Comparison of ENCODE assay signal across 8 cellular contexts in the genomic region with DNA sequence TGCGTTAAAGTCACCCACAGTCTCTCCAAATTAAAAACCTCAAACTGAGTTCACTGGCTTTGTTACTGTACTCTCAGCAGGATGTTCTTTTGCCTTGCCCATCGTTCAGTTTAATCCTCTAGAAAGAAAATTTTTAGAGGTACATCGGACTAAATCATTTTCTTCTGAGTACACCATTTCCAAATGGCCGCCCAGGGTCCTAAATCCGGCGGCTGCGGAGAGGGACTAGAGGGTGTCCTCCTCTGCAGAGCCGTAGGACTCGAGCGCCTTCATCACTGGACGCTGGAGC. TPM values are rescaled to one million over a fixed set of nuclear protein-coding genes. Genes with fewer than 3 reads are reported as not detected.
DNase-seq lines count a peak whose midpoint lies in the region; ATAC-seq and TF ChIP-seq lines count a peak whose summit lies in the region.

No MANE protein-coding gene starts in this region.

- no peak for TF ChIP-seq EP300 in neural cell (conservative IDR thresholded peaks at IDR 0.05; ENCODE audit: poor library complexity, severe bottlenecking)

- H3K9me3 ChIP-seq in ES-I3 (ENCODE audit: control insufficient read depth, insufficient read depth, low read length), result no peaks in the 10 kb centered on the region
- H3K9me3 ChIP-seq in endodermal cell (ENCODE audit: control insufficient read depth, low read length), result no peaks in the 10 kb centered on the region
- no peaks in the 10 kb centered on the region for H3K9me3 ChIP-seq in neural cell (ENCODE audit: low read length)
- H3K9me3 ChIP-seq in CD4-positive, alpha-beta memory T cell (ENCODE audit: control insufficient read depth in 1 of 2, low read length in 2 of 2), result no peaks in the 10 kb centered on the region

- no peak for TF ChIP-seq RAD21 in neural cell (conservative IDR thresholded peaks at IDR 0.05)

- H3K4me3 ChIP-seq in endodermal cell (ENCODE audit: low read length) (peak overlapping the region; percentile 92), neural cell (ENCODE audit: low read length) (peak overlapping the region; percentile 86)
- H3K4me3 ChIP-seq in CD4-positive, alpha-beta memory T cell (ENCODE audit: low read length in 2 of 2), result no peak overlapping the region

- peak overlapping the region; percentile 88 for H3K4me3 Mint-ChIP-seq in endodermal cell
- no peak overlapping the region for H3K4me3 Mint-ChIP-seq in CD4-positive, alpha-beta memory T cell
- H3K4me3 Mint-ChIP-seq in activated CD8-positive, alpha-beta memory T cell treated with anti-CD3 and anti-CD28 coated beads, Interleukin-2, amount 10 ng/mL, durations not matched to agents 7 days and 5 days, result no peak overlapping the region

- intact Hi-C loops in CD4-positive, alpha-beta memory T cell (cut with micrococcal nuclease), result no loop called here

- H3K79me2 ChIP-seq in neural cell (replicated peaks; ENCODE audit: insufficient read depth, low read length), result peaks cover 24% of the 10 kb centered on the region

- POLR2A ChIA-PET in CD4-positive, alpha-beta memory T cell (lab: Charles Lee; ENCODE audit: partially characterized antibody), result no interaction called here

- H3K27ac Mint-ChIP-seq in endodermal cell, result peak overlapping the region; percentile 93
- H3K27ac Mint-ChIP-seq in CD4-positive, alpha-beta memory T cell, result peak overlapping the region in 1 of 7 donors; percentile 24
- H3K27ac Mint-ChIP-seq in activated CD8-positive, alpha-beta memory T cell treated with anti-CD3 and anti-CD28 coated beads, Interleukin-2, amount 10 ng/mL, durations not matched to agents 7 days and 5 days, result no peak overlapping the region

- WGBS in endodermal cell (ENCODE audit: insufficient coverage in 1 of 2, insufficient read length in 1 of 2), 2 experiments, result 2 to 4% methylated on average over 4 to 11 of the region's 11 CpGs

- H3K27ac ChIP-seq in endodermal cell (ENCODE audit: low read depth, low read length), result no peak overlapping the region
- H3K27ac ChIP-seq in neural cell (ENCODE audit: low read length), result peak overlapping the region; percentile 79
- no peak overlapping the region for H3K27ac ChIP-seq in CD4-positive, alpha-beta memory T cell (ENCODE audit: low read depth, low read length)

- H4K20me1 ChIP-seq in neural cell (ENCODE audit: insufficient read depth), result no peaks in the 10 kb centered on the region

- H3K4me1 Mint-ChIP-seq in endodermal cell, result peaks cover 18% of the 10 kb centered on the region
- no peaks in the 10 kb centered on the region for H3K4me1 Mint-ChIP-seq in CD4-positive, alpha-beta memory T cell
- H3K4me1 Mint-ChIP-seq in activated CD8-positive, alpha-beta memory T cell treated with anti-CD3 and anti-CD28 coated beads, Interleukin-2, amount 10 ng/mL, durations not matched to agents 7 days and 5 days, result peaks cover 2% of the 10 kb centered on the region

- peak overlapping the region; percentile 65 for H2AFZ ChIP-seq in neural cell (ENCODE audit: low read depth, low read length)

- H3K9me2 ChIP-seq in neural cell (ENCODE audit: insufficient read depth, low read length), result no peaks in the 10 kb centered on the region

- peaks cover 3% of the 10 kb centered on the region for H3F3A ChIP-seq in neural cell (ENCODE audit: insufficient read depth, low read length, poor library complexity, severe bottlenecking)

- no peak for ATAC-seq in GM18868 (IDR thresholded peaks at IDR 0.05; ENCODE audit: unreplicated experiment)
- ATAC-seq in activated CD8-positive, alpha-beta memory T cell treated with anti-CD3 and anti-CD28 coated beads, Interleukin-2, amount 10 ng/mL, durations not matched to agents 7 days and 5 days, result no peak

- peaks cover 14% of the 10 kb centered on the region for H3K27me3 Mint-ChIP-seq in endodermal cell (ENCODE audit: insufficient read depth)
- peaks cover 3 to 7% of the 10 kb centered on the region in 2 donors for H3K27me3 Mint-ChIP-seq in CD4-positive, alpha-beta memory T cell
- H3K27me3 Mint-ChIP-seq in activated CD8-positive, alpha-beta memory T cell treated with anti-CD3 and anti-CD28 coated beads, Interleukin-2, amount 10 ng/mL, durations not matched to agents 7 days and 5 days, result peaks cover 25% of the 10 kb centered on the region

- no peaks in the 10 kb centered on the region for H3K36me3 Mint-ChIP-seq in endodermal cell (ENCODE audit: low read depth)
- no peaks in the 10 kb centered on the region for H3K36me3 Mint-ChIP-seq in CD4-positive, alpha-beta memory T cell
- no peaks in the 10 kb centered on the region for H3K36me3 Mint-ChIP-seq in activated CD8-positive, alpha-beta memory T cell treated with anti-CD3 and anti-CD28 coated beads, Interleukin-2, amount 10 ng/mL, durations not matched to agents 7 days and 5 days

- H3K36me3 ChIP-seq in ES-I3 (ENCODE audit: insufficient read depth, low read length) (no peaks in the 10 kb centered on the region), endodermal cell (ENCODE audit: control insufficient read depth, insufficient read depth, low read length) (no peaks in the 10 kb centered on the region), neural cell (ENCODE audit: insufficient read depth, low read length) (no peaks in the 10 kb centered on the region)
- no peaks in the 10 kb centered on the region for H3K36me3 ChIP-seq in CD4-positive, alpha-beta memory T cell (ENCODE audit: insufficient read depth, low read length)

- TF ChIP-seq CTCF in endodermal cell (conservative IDR thresholded peaks at IDR 0.05), result no peak
- TF ChIP-seq CTCF in neural cell (IDR thresholded peaks at IDR 0.05; ENCODE audit: poor library complexity, severe bottlenecking), result no peak

- no peaks in the 10 kb centered on the region for H3K9me3 Mint-ChIP-seq in endodermal cell
- peaks cover 0 to 9% (median 4%) of the 10 kb centered on the region in 8 donors for H3K9me3 Mint-ChIP-seq in CD4-positive, alpha-beta memory T cell
- no peaks in the 10 kb centered on the region for H3K9me3 Mint-ChIP-seq in activated CD8-positive, alpha-beta memory T cell treated with anti-CD3 and anti-CD28 coated beads, Interleukin-2, amount 10 ng/mL, durations not matched to agents 7 days and 5 days (ENCODE audit: low read depth)

- H3K4me1 ChIP-seq in ES-I3 (ENCODE audit: insufficient read depth, low read length), result peaks cover 7% of the 10 kb centered on the region; the same call in 1 of the 2 replicates
- H3K4me1 ChIP-seq in endodermal cell (ENCODE audit: control insufficient read depth, insufficient read depth, low read length), result no peaks in the 10 kb centered on the region
- H3K4me1 ChIP-seq in CD4-positive, alpha-beta memory T cell (ENCODE audit: insufficient read depth, low read length), result no peaks in the 10 kb centered on the region

- H3K9ac ChIP-seq in ES-I3 (ENCODE audit: low read depth, low read length) (peak overlapping the region; percentile 94), endodermal cell (ENCODE audit: extremely low read depth, low read length, poor library complexity, severe bottlenecking) (peak overlapping the region; percentile 60), neural cell (ENCODE audit: low read length) (peak overlapping the region; percentile 91)

- DNase-seq in NCI-H146 (lab: John Stamatoyannopoulos, UW) (peak; percentile 86), endodermal cell (no peak), NCI-H2196 (lab: John Stamatoyannopoulos, UW; ENCODE audit: unreplicated experiment) (no peak)
- DNase-seq in CD4-positive, alpha-beta memory T cell, result no peak
- no peak for DNase-seq in activated CD8-positive, alpha-beta memory T cell treated with anti-CD3 and anti-CD28 coated beads, Interleukin-2, amount 10 ng/mL, durations not matched to agents 7 days and 5 days

- CTCF ChIA-PET in CD4-positive, alpha-beta memory T cell (lab: Charles Lee; ENCODE audit: partially characterized antibody), result no interaction called here
- CTCF ChIA-PET in activated CD8-positive, alpha-beta memory T cell treated with anti-CD3 and anti-CD28 coated beads, Interleukin-2, amount 10 ng/mL, durations not matched to agents 7 days and 5 days (lab: Charles Lee), result no interaction called here

- peaks cover 9% of the 10 kb centered on the region for H3K27me3 ChIP-seq in endodermal cell (ENCODE audit: control insufficient read depth, insufficient read depth, low read length, poor library complexity, severe bottlenecking)
- no peaks in the 10 kb centered on the region for H3K27me3 ChIP-seq in neural cell (ENCODE audit: insufficient read depth, low read depth, low read length)
- H3K27me3 ChIP-seq in CD4-positive, alpha-beta memory T cell (ENCODE audit: insufficient read depth, low read length), result no peaks in the 10 kb centered on the region

- peak overlapping the region; percentile 74 for H3K4me2 ChIP-seq in neural cell (ENCODE audit: low read length)

TF ChIP-seq in neural cell, 6 proteins besides CTCF, POLR2A, EP300 and RAD21 (continues in another document):
- TF ChIP-seq EZH2 (IDR thresholded peaks at IDR 0.05; ENCODE audit: borderline replicate concordance, insufficient read depth, low read length, poor library complexity, severe bottlenecking), result no peak

RNA-seq across cellular contexts. Expression of gene LIN7A, which starts 1.4 kb away (rescaled TPM):
- total RNA-seq in endodermal cell, result 10 to 100 TPM; 19.3 to 27.2 TPM
- 14.2 TPM for polyA plus RNA-seq in endodermal cell (2013, experiment 1 of 2)
- 11.6 TPM for polyA plus RNA-seq in endodermal cell (2013, experiment 2 of 2)
- 31.5 and 36.4 TPM in 2 replicates for polyA plus RNA-seq in neural cell
- 102 and 119 TPM in 2 replicates for polyA minus RNA-seq in neural cell
- total RNA-seq in CD4-positive, alpha-beta memory T cell, result not detected
- polyA plus RNA-seq in CD4-positive, alpha-beta memory T cell, result not detected
- total RNA-seq in activated CD8-positive, alpha-beta memory T cell treated with anti-CD3 and anti-CD28 coated beads, Interleukin-2, amount 10 ng/mL, durations not matched to agents 7 days and 5 days, result under 1 TPM in 1 of 2 experiments, not detected in 1; 0.63 TPM

Comparison
In these comparisons a context has a peak if more than half of its experiments do, and no peak if none do; other contexts are left out.
1. H3K4me3 ChIP-seq: peak in endodermal cell (single experiment) and neural cell (single experiment); none in CD4-positive, alpha-beta memory T cell (0 of 2).
2. RNA of gene LIN7A, which starts 1.4 kb away (total RNA-seq): 19.3 to 27.2 TPM in endodermal cell; 0.63 TPM in activated CD8-positive, alpha-beta memory T cell treated with anti-CD3 and anti-CD28 coated beads, Interleukin-2, amount 10 ng/mL, durations not matched to agents 7 days and 5 days and not detected in CD4-positive, alpha-beta memory T cell; every median in the first group is over 10 times any median in the second.
3. Peak in every context shown above with its lines, with median percentiles within 50 percentile points of each other: H3K9ac ChIP-seq.